ENCODE assay signal across 8 cellular contexts in genomic region chr1:200738348-200738732, GRCh38. TPM values are rescaled to one million over a fixed set of nuclear protein-coding genes. Genes with fewer than 3 reads are reported as not detected.
DNase-seq lines count a peak whose midpoint lies in the region; ATAC-seq and TF ChIP-seq lines count a peak whose summit lies in the region.

No MANE protein-coding gene starts in this region.

- H3K4me3 ChIP-seq in SK-N-SH (ENCODE audit: low read depth in 2 of 2, low read length in 1 of 2) (peak overlapping the region; percentile 47 to 53), iPS DF 6.9 (ENCODE audit: low read length) (peak overlapping the region; percentile 39; the same call in 1 of the 2 replicates), stomach smooth muscle (ENCODE audit: low read length in 2 of 2) (peak overlapping the region; percentile 64 to 68)

- H3K9me2 ChIP-seq in SK-N-SH = no peaks in the 10 kb centered on the region

- POLR2A ChIA-PET in SK-N-SH (lab: Yijun Ruan, JAX) = interaction anchor here (1.0 to 3.7 kb wide), 2 partner anchors 69 to 110 kb away, joined by 3 to 20 read pairs; partner anchors contain the start of gene DDX59
- POLR2A ChIA-PET in activated B cell treated with CpG ODN at 0.5 μM for 24 hours (lab: Charles Lee) = interaction anchor here (1.0 to 1.4 kb wide), 2 partner anchors 68 to 117 kb away, joined by 3 to 6 read pairs; partner anchors contain the start of gene DDX59

- no peaks in the 10 kb centered on the region for H3K9me3 ChIP-seq in SK-N-SH
- H3K9me3 ChIP-seq in iPS DF 6.9 (ENCODE audit: control insufficient read depth, insufficient read depth, low read length) = no peaks in the 10 kb centered on the region
- H3K9me3 ChIP-seq in stomach smooth muscle (ENCODE audit: control insufficient read depth in 2 of 2, low read length in 2 of 2) = no peaks in the 10 kb centered on the region

- H3K4me1 ChIP-seq in SK-N-SH (ENCODE audit: control insufficient read depth in 1 of 2, insufficient read depth in 2 of 2, low read depth in 1 of 2, low read length in 1 of 2) = peaks cover 6 to 18% of the 10 kb centered on the region in 2 experiments; a peak in 3 of 4 replicates
- H3K4me1 ChIP-seq in iPS DF 6.9 (ENCODE audit: control insufficient read depth, insufficient read depth, low read length) = no peaks in the 10 kb centered on the region
- H3K4me1 ChIP-seq in stomach smooth muscle (ENCODE audit: control insufficient read depth, insufficient read depth, low read length) = peaks cover 5% of the 10 kb centered on the region

- no peaks in the 10 kb centered on the region for H3K9me3 Mint-ChIP-seq in activated B cell treated with CpG ODN at 0.5 μM for 24 hours

- peaks cover 19% of the 10 kb centered on the region for H3K27me3 Mint-ChIP-seq in activated B cell treated with CpG ODN at 0.5 μM for 24 hours

- H3K4me3 Mint-ChIP-seq in activated B cell treated with CpG ODN at 0.5 μM for 24 hours = peak overlapping the region; percentile 91

- no peaks in the 10 kb centered on the region for H3K27me3 ChIP-seq in SK-N-SH (ENCODE audit: insufficient read depth)
- H3K27me3 ChIP-seq in iPS DF 6.9 (ENCODE audit: control insufficient read depth, insufficient read depth, low read length) = no peaks in the 10 kb centered on the region
- H3K27me3 ChIP-seq in stomach smooth muscle (ENCODE audit: control insufficient read depth in 1 of 2, insufficient read depth in 2 of 2, low read length in 2 of 2) = no peaks in the 10 kb centered on the region

- H3K27ac ChIP-seq in SK-N-SH (ENCODE audit: low read depth in 2 of 2, low read length in 1 of 2) (peak overlapping the region; percentile 92 to 99), iPS DF 6.9 (ENCODE audit: low read length) (no peak overlapping the region), stomach smooth muscle (ENCODE audit: low read length) (peak overlapping the region; percentile 37)

- in situ Hi-C loops in ACHN (cut with HindIII; ENCODE audit: low pct_ligation_motif_present, low pct_unique_long_range_greater_than_20kb, low sequenced_read_pairs) = no loop called here

- TF ChIP-seq CTCF in SK-N-SH (IDR thresholded peaks at IDR 0.05) (no peak), activated B cell treated with CpG ODN at 0.5 μM for 24 hours (IDR thresholded peaks at IDR 0.05) (no peak)

- intact Hi-C loops in activated B cell treated with CpG ODN at 0.5 μM for 24 hours (cut with micrococcal nuclease) = loop anchor here (2.0 kb wide), 2 partner anchors 68 to 116 kb away; no protein-coding TSS in a partner anchor

- H3K27ac Mint-ChIP-seq in activated B cell treated with CpG ODN at 0.5 μM for 24 hours = peak overlapping the region; percentile 76

- no peak for ATAC-seq in SK-N-SH treated with all-trans-retinoic acid at 6 μM for 48 hours
- no peak for ATAC-seq in activated B cell treated with CpG ODN at 0.5 μM for 24 hours (ENCODE audit: low read depth)
- ATAC-seq in GM21390 (IDR thresholded peaks at IDR 0.05; ENCODE audit: unreplicated experiment) = no peak
- ATAC-seq in HG03139 (IDR thresholded peaks at IDR 0.05; ENCODE audit: unreplicated experiment) = no peak

- TF ChIP-seq RAD21 in SK-N-SH (IDR thresholded peaks at IDR 0.05; ENCODE audit: low read length) = peak; percentile 29

- H3K79me2 ChIP-seq in SK-N-SH (ENCODE audit: insufficient read depth) = peaks cover 38% of the 10 kb centered on the region

- CTCF ChIA-PET in SK-N-SH (lab: Yijun Ruan, JAX) = interaction anchor here (1.0 kb wide), 1 partner anchor 116 kb away, joined by 6 read pairs; no protein-coding TSS in a partner anchor
- CTCF ChIA-PET in activated B cell treated with CpG ODN at 0.5 μM for 24 hours (lab: Charles Lee) = interaction anchor here (0.9 to 1.3 kb wide), 2 partner anchors 9 to 65 kb away, joined by 4 read pairs; no protein-coding TSS in a partner anchor

- peaks cover 11% of the 10 kb centered on the region for H3F3A ChIP-seq in SK-N-SH (replicated peaks; ENCODE audit: insufficient read depth)

- peaks cover 2% of the 10 kb centered on the region for H3K36me3 Mint-ChIP-seq in activated B cell treated with CpG ODN at 0.5 μM for 24 hours (ENCODE audit: low read depth)

- peaks cover 17% of the 10 kb centered on the region for H3K4me1 Mint-ChIP-seq in activated B cell treated with CpG ODN at 0.5 μM for 24 hours

- peaks cover 36% of the 10 kb centered on the region for H4K20me1 ChIP-seq in SK-N-SH (ENCODE audit: insufficient read depth)

- WGBS in SK-N-SH (ENCODE audit: low lambda C conversion rate) = 11% methylated on average over 8 of the region's 8 CpGs
- no CpG with 5 or more reads among the region's 8 CpGs for WGBS in iPS DF 6.9 (ENCODE audit: insufficient coverage, insufficient read length)

- peak overlapping the region; percentile 76 for H3K4me2 ChIP-seq in SK-N-SH

- peaks cover 0 to 9% of the 10 kb centered on the region in 2 experiments for H3K36me3 ChIP-seq in SK-N-SH (replicated peaks in 1 of 2; ENCODE audit: control insufficient read depth in 1 of 2, insufficient read depth in 2 of 2, low read length in 1 of 2)
- no peaks in the 10 kb centered on the region for H3K36me3 ChIP-seq in iPS DF 6.9 (ENCODE audit: control insufficient read depth, insufficient read depth, low read length)
- H3K36me3 ChIP-seq in stomach smooth muscle (ENCODE audit: control insufficient read depth in 2 of 2, insufficient read depth in 2 of 2, low read length in 2 of 2) = no peaks in the 10 kb centered on the region

- DNase-seq in SK-N-SH (no peak), activated B cell treated with CpG ODN at 0.5 μM for 24 hours (no peak), iPS DF 6.9 (ENCODE audit: low read depth, low spot score) (no peak), ACHN (no peak)

- peak overlapping the region; percentile 96 for H2AFZ ChIP-seq in SK-N-SH (ENCODE audit: low read depth)

- H3K9ac ChIP-seq in SK-N-SH (peak overlapping the region; percentile 60; the same call in 1 of the 2 replicates), stomach smooth muscle (ENCODE audit: low read length in 2 of 2) (peak overlapping the region; percentile 66 to 73)

- TF ChIP-seq EP300 in SK-N-SH (IDR thresholded peaks at IDR 0.05; ENCODE audit: borderline replicate concordance in 1 of 2, low read depth in 1 of 2, low read length in 1 of 2) = no peak

TF ChIP-seq in SK-N-SH, 30 proteins besides CTCF, POLR2A, EP300 and RAD21 (continues in another document):
- TF ChIP-seq YY1 (IDR thresholded peaks at IDR 0.05; ENCODE audit: low read depth) (no peak), USF2 (IDR thresholded peaks at IDR 0.05; ENCODE audit: borderline replicate concordance, low read depth, low read length) (no peak), SMC3 (IDR thresholded peaks at IDR 0.05; ENCODE audit: low read depth, low read length) (no peak; the same call in 1 of the 2 replicates), GATA2 (CRISPR knock-in tag; IDR thresholded peaks at IDR 0.05) (peak; percentile 12; the same call in 1 of the 2 replicates), POLR2AphosphoS5 (IDR thresholded peaks at IDR 0.05; ENCODE audit: low read depth, low read length) (peak; percentile 82), EZH2phosphoT487 (IDR thresholded peaks at IDR 0.05; ENCODE audit: borderline replicate concordance, low read depth) (no peak), MXI1 (IDR thresholded peaks at IDR 0.05; ENCODE audit: low read depth, low read length) (peak; percentile 32), ELF1 (IDR thresholded peaks at IDR 0.05) (no peak)

TF ChIP-seq in SK-N-SH treated with all-trans-retinoic acid at 6 μM for 48 hours, 23 proteins besides CTCF, POLR2A, EP300 and RAD21 (continues in another document):
- TF ChIP-seq ZFP3 (CRISPR knock-in tag; IDR thresholded peaks at IDR 0.05) = no peak
- TF ChIP-seq GLIS3 (CRISPR knock-in tag; IDR thresholded peaks at IDR 0.05) = no peak
- no peak for TF ChIP-seq CREB5 (CRISPR knock-in tag; IDR thresholded peaks at IDR 0.05; ENCODE audit: low read depth)
- no peak for TF ChIP-seq SNAI2 (CRISPR knock-in tag; IDR thresholded peaks at IDR 0.05)
- no peak for TF ChIP-seq CSRNP3 (CRISPR knock-in tag; IDR thresholded peaks at IDR 0.05)
- no peak for TF ChIP-seq ISL1 (CRISPR knock-in tag; IDR thresholded peaks at IDR 0.05)
- no peak for TF ChIP-seq PPARA (CRISPR knock-in tag; IDR thresholded peaks at IDR 0.05; ENCODE audit: borderline replicate concordance)

RNA-seq across cellular contexts. Expression of gene CAMSAP2, which starts 0.4 kb away (rescaled TPM):
- 5.5 and 7.3 TPM in 2 replicates for polyA plus RNA-seq in SK-N-SH (2012; rRNA removed)
- polyA plus RNA-seq in SK-N-SH (2012; cell fraction: cytosol; rRNA removed) = 8.2 and 9.8 TPM in 2 replicates
- polyA plus RNA-seq in SK-N-SH (2012; cell fraction: nucleus; rRNA removed) = 3.5 and 10.0 TPM in 2 replicates
- 0.71 and 0.86 TPM in 2 replicates for total RNA-seq in activated B cell treated with CpG ODN at 0.5 μM for 24 hours
